Comparison of ENCODE assay signal across 8 cellular contexts in the genomic region with DNA sequence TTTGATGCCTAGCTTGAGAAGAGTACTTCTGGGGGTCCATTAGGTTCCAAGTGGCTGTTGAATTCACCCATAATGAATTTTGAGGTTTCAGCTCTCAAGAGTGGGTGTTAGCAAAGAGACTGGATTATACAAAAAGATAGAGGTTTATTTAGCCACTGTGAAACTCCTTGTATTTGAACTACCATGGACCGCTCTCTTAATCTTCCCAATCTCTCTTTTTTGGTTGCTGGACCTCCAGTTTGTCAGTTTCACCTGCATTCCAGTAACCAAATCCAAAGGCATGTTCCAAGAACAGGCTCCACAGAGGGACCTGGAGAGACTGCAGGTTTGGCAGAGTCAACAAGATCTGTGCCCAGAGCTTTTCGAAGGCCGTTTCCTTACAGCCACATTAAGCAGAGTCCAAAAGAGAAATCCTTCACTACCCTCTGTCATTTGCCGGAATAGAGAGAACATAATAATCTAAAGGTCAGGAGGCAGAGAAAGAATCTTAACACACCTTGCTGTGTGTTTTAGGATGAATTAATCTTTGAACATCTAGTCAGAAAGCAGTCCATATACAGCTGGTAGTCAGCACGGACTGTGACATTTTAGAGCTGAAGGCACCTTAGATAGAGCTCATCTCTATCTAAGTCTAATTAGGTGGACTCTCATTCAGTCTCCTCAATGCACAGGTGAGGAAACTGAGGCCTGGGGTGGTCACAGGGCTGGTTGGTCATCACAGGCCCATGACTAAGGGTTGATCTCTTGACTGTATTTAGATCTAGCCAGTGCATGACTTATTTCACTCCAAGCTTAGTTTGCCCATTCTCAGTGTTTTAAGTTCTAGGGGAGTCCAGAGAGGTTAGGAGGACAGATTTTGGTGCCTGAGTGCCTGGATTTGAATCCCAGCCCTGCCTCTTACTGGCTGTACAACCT. TPM values are rescaled to one million over a fixed set of nuclear protein-coding genes. Genes with fewer than 3 reads are reported as not detected.
DNase-seq lines count a peak whose midpoint lies in the region; ATAC-seq and TF ChIP-seq lines count a peak whose summit lies in the region.

No MANE protein-coding gene starts in this region.

- DNase-seq in activated naive CD4-positive, alpha-beta T cell treated with anti-CD3 and anti-CD28 coated beads, Interleukin-2, amount 10 ng/mL, durations not matched to agents 7 days and 5 days = no peak
- no peak for DNase-seq in activated naive CD4-positive, alpha-beta T cell (lab: John Stamatoyannopoulos, UW)
- DNase-seq in kidney epithelial cell (ENCODE audit: low read depth) (no peak), tibial nerve (ENCODE audit: low spot score in 2 of 2) (no peak), NCI-H2171 treated with DMSO at 0.1 percent for 48 hours (lab: John Stamatoyannopoulos, UW) (no peak)
- DNase-seq in stimulated activated CD4-positive, alpha-beta T cell treated with anti-CD3 and anti-CD28 coated beads, Interleukin-15, amount 100 ng/mL, for 24 hours = no peak

- TF ChIP-seq CTCF in kidney epithelial cell (IDR thresholded peaks at IDR 0.05; ENCODE audit: insufficient read depth, low read length, poor library complexity, severe bottlenecking) (no peak), tibial nerve (IDR thresholded peaks at IDR 0.05) (no peak)

- H3K4me1 Mint-ChIP-seq in activated naive CD4-positive, alpha-beta T cell treated with anti-CD3 and anti-CD28 coated beads, Interleukin-2, amount 10 ng/mL, durations not matched to agents 7 days and 5 days = peaks cover 41% of the 10 kb centered on the region
- H3K4me1 Mint-ChIP-seq in activated naive CD8-positive, alpha-beta T cell (ENCODE audit: low read depth) = peaks cover 41% of the 10 kb centered on the region

- H3K4me3 Mint-ChIP-seq in activated naive CD4-positive, alpha-beta T cell treated with anti-CD3 and anti-CD28 coated beads, Interleukin-2, amount 10 ng/mL, durations not matched to agents 7 days and 5 days = no peak overlapping the region
- peak overlapping the region; percentile 87 for H3K4me3 Mint-ChIP-seq in activated naive CD8-positive, alpha-beta T cell

- no peaks in the 10 kb centered on the region for H3K9me3 Mint-ChIP-seq in activated naive CD4-positive, alpha-beta T cell treated with anti-CD3 and anti-CD28 coated beads, Interleukin-2, amount 10 ng/mL, durations not matched to agents 7 days and 5 days
- no peaks in the 10 kb centered on the region for H3K9me3 Mint-ChIP-seq in activated naive CD8-positive, alpha-beta T cell (ENCODE audit: low read depth)

- H3K27ac Mint-ChIP-seq in activated naive CD4-positive, alpha-beta T cell treated with anti-CD3 and anti-CD28 coated beads, Interleukin-2, amount 10 ng/mL, durations not matched to agents 7 days and 5 days = peak overlapping the region; percentile 78
- peak overlapping the region; percentile 96 for H3K27ac Mint-ChIP-seq in activated naive CD8-positive, alpha-beta T cell

- TF ChIP-seq POLR2A in tibial nerve (IDR thresholded peaks at IDR 0.05) = no peak

- H3K9me3 ChIP-seq in tibial nerve = no peaks in the 10 kb centered on the region

- H3K27me3 Mint-ChIP-seq in activated naive CD4-positive, alpha-beta T cell treated with anti-CD3 and anti-CD28 coated beads, Interleukin-2, amount 10 ng/mL, durations not matched to agents 7 days and 5 days = peaks cover 3% of the 10 kb centered on the region
- no peaks in the 10 kb centered on the region for H3K27me3 Mint-ChIP-seq in activated naive CD8-positive, alpha-beta T cell

- no peaks in the 10 kb centered on the region for H3K27me3 ChIP-seq in kidney epithelial cell (ENCODE audit: control insufficient read depth, insufficient read depth, low read length)
- H3K27me3 ChIP-seq in tibial nerve = no peaks in the 10 kb centered on the region

- WGBS in tibial nerve, 2 donors = 69 to 72% methylated on average over 5 of the region's 5 CpGs

- peaks cover 3 to 62% (median 32%) of the 10 kb centered on the region in 4 donors for H3K4me1 ChIP-seq in tibial nerve

- H3K4me3 ChIP-seq in kidney epithelial cell (ENCODE audit: low read depth, low read length) = peak overlapping the region; percentile 82
- peak overlapping the region; percentile 67 to 98 (median 82) for H3K4me3 ChIP-seq in tibial nerve

- CTCF ChIA-PET in activated naive CD4-positive, alpha-beta T cell treated with anti-CD3 and anti-CD28 coated beads, Interleukin-2, amount 10 ng/mL, durations not matched to agents 7 days and 5 days (lab: Charles Lee) = interaction anchor here (0.9 to 5.8 kb wide), 7 partner anchors 14 to 117 kb away, joined by 3 to 35 read pairs (median 4); no protein-coding TSS in a partner anchor

- H3K36me3 ChIP-seq in kidney epithelial cell (ENCODE audit: control insufficient read depth, insufficient read depth, low read length) (no peaks in the 10 kb centered on the region), tibial nerve (no peaks in the 10 kb centered on the region)

- TF ChIP-seq EP300 in tibial nerve (IDR thresholded peaks at IDR 0.05) = no peak

- peaks cover 14% of the 10 kb centered on the region for H3K36me3 Mint-ChIP-seq in activated naive CD4-positive, alpha-beta T cell treated with anti-CD3 and anti-CD28 coated beads, Interleukin-2, amount 10 ng/mL, durations not matched to agents 7 days and 5 days
- H3K36me3 Mint-ChIP-seq in activated naive CD8-positive, alpha-beta T cell = peaks cover 3% of the 10 kb centered on the region

- H3K27ac ChIP-seq in tibial nerve = peak overlapping the region; percentile 47 to 93 (median 86)

- no peak for ATAC-seq in GM18873 (IDR thresholded peaks at IDR 0.05; ENCODE audit: low FRiP score, unreplicated experiment)

RNA-seq across cellular contexts. Expression of a gene that starts 1.3 kb away (rescaled TPM):
- 39.7 and 62.7 TPM in 2 replicates for total RNA-seq in kidney epithelial cell
- total RNA-seq in tibial nerve = 10 to 100 TPM; 29.7 to 48.1 (median 35.9) TPM
